24 cellular contexts compared by ENCODE assay signal in genomic region chr3:9806137-9806536, GRCh38.
"Had no signal": no experiment of that assay in that cellular context is flagged by ENCODE, and none has a peak within 500 bp of the region (broad histone marks: within the 10 kb centered on the region; RNA-seq: fewer than 3 reads in every experiment).

No MANE protein-coding gene starts in this region.

- H3K27me3 Mint-ChIP-seq: activated CD4-positive, alpha-beta memory T cell treated with anti-CD3 and anti-CD28 coated beads for 36 hours; naive thymus-derived CD8-positive, alpha-beta T cell had no signal

- H3K4me2 ChIP-seq: hepatocyte had no signal

- DNase-seq: activated CD4-positive, alpha-beta memory T cell treated with anti-CD3 and anti-CD28 coated beads for 36 hours; activated CD4-positive, alpha-beta T cell treated with anti-CD3 and anti-CD28 coated beads for 1 hour; activated naive CD4-positive, alpha-beta T cell treated with anti-CD3 and anti-CD28 coated beads for 36 hours; activated T-cell treated with anti-CD3 and anti-CD28 coated beads, Interleukin-2, amount 50 U/mL, for 4 hours; anterior cingulate cortex; brain microvascular endothelial cell; central memory CD4-positive, alpha-beta T cell; dorsolateral prefrontal cortex; endodermal cell; foreskin fibroblast; mesendoderm; naive thymus-derived CD8-positive, alpha-beta T cell; sigmoid colon; stimulated activated CD4-positive, alpha-beta T cell treated with anti-CD3 and anti-CD28 coated beads, Interleukin-4, amount 100 ng/mL, for 24 hours; stimulated activated naive CD4-positive, alpha-beta T cell treated with Interleukin-2 at 50 U/mL for 16 hours; SW 1271; T-helper 2 cell had no signal

- H3K27ac Mint-ChIP-seq: activated CD4-positive, alpha-beta memory T cell treated with anti-CD3 and anti-CD28 coated beads for 36 hours; endodermal cell had no signal

- H3K9me3 ChIP-seq: sigmoid colon, tibial nerve had no signal

- H3K27ac ChIP-seq: brain microvascular endothelial cell, epithelial cell of prostate, hepatocyte, parathyroid adenoma, sigmoid colon, tibial nerve, VCaP had no signal

- ATAC-seq: activated T-cell treated with anti-CD3 and anti-CD28 coated beads, Interleukin-2, amount 50 U/mL, for 4 hours; naive thymus-derived CD8-positive, alpha-beta T cell had no signal

- H3K4me3 Mint-ChIP-seq: activated CD4-positive, alpha-beta memory T cell treated with anti-CD3 and anti-CD28 coated beads for 36 hours; activated naive CD4-positive, alpha-beta T cell treated with anti-CD3 and anti-CD28 coated beads for 36 hours; activated T-cell treated with anti-CD3 and anti-CD28 coated beads, Interleukin-2, amount 50 U/mL, for 4 hours; endodermal cell; naive thymus-derived CD8-positive, alpha-beta T cell had no signal

- H2AFZ ChIP-seq: hepatocyte, parathyroid adenoma had no signal

- H3K27me3 ChIP-seq: brain microvascular endothelial cell, dorsolateral prefrontal cortex, hepatocyte, sigmoid colon, tibial nerve had no signal

- H3K79me2 ChIP-seq: hepatocyte had no signal

- H3K9ac ChIP-seq: parathyroid adenoma had no signal

- H3K9me3 Mint-ChIP-seq: activated CD4-positive, alpha-beta memory T cell treated with anti-CD3 and anti-CD28 coated beads for 36 hours; activated naive CD4-positive, alpha-beta T cell treated with anti-CD3 and anti-CD28 coated beads for 36 hours; activated T-cell treated with anti-CD3 and anti-CD28 coated beads, Interleukin-2, amount 50 U/mL, for 4 hours; endodermal cell; naive thymus-derived CD8-positive, alpha-beta T cell had no signal

- FAIRE-seq: colon, urothelium cell line had no signal

- H3K4me3 ChIP-seq: dorsolateral prefrontal cortex, hepatocyte, sigmoid colon, tibial nerve had no signal
